In the genomic region with DNA sequence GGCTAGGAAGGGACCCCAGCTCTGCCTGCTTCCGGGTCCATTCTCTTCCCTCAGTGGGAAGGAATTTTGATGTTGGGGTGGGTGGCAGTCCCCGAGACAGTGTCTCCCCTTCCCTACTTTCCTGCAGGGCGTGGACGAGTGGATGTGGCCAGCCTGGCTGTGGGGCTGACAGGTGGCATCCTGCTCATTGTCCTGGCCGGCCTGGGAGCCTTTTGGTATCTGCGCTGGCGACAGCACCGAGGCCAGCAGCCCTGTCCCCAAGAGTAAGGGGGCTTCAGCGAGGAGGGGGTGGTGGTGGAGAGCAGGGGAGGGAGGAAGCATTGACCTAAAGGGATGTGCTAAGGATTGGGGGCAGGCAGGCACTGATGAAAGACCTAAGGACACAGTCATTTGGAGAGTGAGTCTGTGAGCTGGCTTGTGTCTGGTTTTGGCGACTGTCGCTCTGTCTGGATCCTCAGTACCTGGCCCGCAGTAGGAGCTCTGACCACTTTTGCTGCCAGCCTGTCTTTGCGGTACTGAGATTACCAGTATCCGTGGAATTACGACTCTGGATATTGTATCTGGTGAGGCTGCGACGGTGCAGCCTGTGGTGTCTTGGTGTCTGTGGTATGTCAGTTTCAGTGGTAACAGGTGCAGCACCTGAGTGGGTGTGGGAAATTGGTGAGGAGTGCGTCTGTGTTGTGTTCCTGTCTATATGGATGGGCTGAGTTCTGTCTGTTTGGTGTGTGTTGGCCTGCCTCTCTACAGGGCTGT, we compare ENCODE assay signal across 2 cellular contexts.
TF ChIP-seq lines count a peak whose summit lies in the region.

No MANE protein-coding gene starts in this region.

TF ChIP-seq in HEK293, 187 proteins besides CTCF, POLR2A, EP300 and RAD21:
- TF ChIP-seq ZFHX2 (tag by site-specific recombination; conservative IDR thresholded peaks at IDR 0.05) (0 out of 2 replicates have a peak, but pooled peaks have one; percentile 5), SCRT1 (tag by site-specific recombination; IDR thresholded peaks at IDR 0.05; ENCODE audit: borderline replicate concordance) (peak; percentile 58; the same call in 1 of the 2 replicates), YY1 (tag by site-specific recombination; IDR thresholded peaks at IDR 0.05) (no peak), GLIS1 (tag by site-specific recombination; IDR thresholded peaks at IDR 0.05) (no peak)
- TF ChIP-seq, protein P1, sequence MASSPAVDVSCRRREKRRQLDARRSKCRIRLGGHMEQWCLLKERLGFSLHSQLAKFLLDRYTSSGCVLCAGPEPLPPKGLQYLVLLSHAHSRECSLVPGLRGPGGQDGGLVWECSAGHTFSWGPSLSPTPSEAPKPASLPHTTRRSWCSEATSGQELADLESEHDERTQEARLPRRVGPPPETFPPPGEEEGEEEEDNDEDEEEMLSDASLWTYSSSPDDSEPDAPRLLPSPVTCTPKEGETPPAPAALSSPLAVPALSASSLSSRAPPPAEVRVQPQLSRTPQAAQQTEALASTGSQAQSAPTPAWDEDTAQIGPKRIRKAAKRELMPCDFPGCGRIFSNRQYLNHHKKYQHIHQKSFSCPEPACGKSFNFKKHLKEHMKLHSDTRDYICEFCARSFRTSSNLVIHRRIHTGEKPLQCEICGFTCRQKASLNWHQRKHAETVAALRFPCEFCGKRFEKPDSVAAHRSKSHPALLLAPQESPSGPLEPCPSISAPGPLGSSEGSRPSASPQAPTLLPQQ (tag by site-specific recombination; IDR thresholded peaks at IDR 0.05): no peak

TF ChIP-seq in GM12878, 131 proteins besides CTCF, POLR2A, EP300 and RAD21 (continues in another document):
- TF ChIP-seq, protein P2, sequence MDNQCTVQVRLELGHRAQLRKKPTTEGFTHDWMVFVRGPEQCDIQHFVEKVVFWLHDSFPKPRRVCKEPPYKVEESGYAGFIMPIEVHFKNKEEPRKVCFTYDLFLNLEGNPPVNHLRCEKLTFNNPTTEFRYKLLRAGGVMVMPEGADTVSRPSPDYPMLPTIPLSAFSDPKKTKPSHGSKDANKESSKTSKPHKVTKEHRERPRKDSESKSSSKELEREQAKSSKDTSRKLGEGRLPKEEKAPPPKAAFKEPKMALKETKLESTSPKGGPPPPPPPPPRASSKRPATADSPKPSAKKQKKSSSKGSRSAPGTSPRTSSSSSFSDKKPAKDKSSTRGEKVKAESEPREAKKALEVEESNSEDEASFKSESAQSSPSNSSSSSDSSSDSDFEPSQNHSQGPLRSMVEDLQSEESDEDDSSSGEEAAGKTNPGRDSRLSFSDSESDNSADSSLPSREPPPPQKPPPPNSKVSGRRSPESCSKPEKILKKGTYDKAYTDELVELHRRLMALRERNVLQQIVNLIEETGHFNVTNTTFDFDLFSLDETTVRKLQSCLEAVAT (IDR thresholded peaks at IDR 0.05): peak; percentile 67; the same call in 1 of the 2 replicates
- no peak for TF ChIP-seq MYB (IDR thresholded peaks at IDR 0.05; ENCODE audit: borderline replicate concordance, low read depth, low read length)
- TF ChIP-seq, protein P3, sequence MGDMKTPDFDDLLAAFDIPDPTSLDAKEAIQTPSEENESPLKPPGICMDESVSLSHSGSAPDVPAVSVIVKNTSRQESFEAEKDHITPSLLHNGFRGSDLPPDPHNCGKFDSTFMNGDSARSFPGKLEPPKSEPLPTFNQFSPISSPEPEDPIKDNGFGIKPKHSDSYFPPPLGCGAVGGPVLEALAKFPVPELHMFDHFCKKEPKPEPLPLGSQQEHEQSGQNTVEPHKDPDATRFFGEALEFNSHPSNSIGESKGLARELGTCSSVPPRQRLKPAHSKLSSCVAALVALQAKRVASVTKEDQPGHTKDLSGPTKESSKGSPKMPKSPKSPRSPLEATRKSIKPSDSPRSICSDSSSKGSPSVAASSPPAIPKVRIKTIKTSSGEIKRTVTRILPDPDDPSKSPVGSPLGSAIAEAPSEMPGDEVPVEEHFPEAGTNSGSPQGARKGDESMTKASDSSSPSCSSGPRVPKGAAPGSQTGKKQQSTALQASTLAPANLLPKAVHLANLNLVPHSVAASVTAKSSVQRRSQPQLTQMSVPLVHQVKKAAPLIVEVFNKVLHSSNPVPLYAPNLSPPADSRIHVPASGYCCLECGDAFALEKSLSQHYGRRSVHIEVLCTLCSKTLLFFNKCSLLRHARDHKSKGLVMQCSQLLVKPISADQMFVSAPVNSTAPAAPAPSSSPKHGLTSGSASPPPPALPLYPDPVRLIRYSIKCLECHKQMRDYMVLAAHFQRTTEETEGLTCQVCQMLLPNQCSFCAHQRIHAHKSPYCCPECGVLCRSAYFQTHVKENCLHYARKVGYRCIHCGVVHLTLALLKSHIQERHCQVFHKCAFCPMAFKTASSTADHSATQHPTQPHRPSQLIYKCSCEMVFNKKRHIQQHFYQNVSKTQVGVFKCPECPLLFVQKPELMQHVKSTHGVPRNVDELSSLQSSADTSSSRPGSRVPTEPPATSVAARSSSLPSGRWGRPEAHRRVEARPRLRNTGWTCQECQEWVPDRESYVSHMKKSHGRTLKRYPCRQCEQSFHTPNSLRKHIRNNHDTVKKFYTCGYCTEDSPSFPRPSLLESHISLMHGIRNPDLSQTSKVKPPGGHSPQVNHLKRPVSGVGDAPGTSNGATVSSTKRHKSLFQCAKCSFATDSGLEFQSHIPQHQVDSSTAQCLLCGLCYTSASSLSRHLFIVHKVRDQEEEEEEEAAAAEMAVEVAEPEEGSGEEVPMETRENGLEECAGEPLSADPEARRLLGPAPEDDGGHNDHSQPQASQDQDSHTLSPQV (IDR thresholded peaks at IDR 0.05): no peak
- no peak for TF ChIP-seq FOXM1 (IDR thresholded peaks at IDR 0.05; ENCODE audit: low read depth, low read length)
- no peak for TF ChIP-seq FOS (IDR thresholded peaks at IDR 0.05; ENCODE audit: borderline replicate concordance, extremely low read depth, insufficient read length)
- no peak for TF ChIP-seq MYC (IDR thresholded peaks at IDR 0.05; ENCODE audit: insufficient read depth, insufficient read length, insufficient replicate concordance, low read length, severe bottlenecking)
- peak; percentile 60 to 65; a peak in 3 of 4 replicates for TF ChIP-seq IKZF2 (IDR thresholded peaks at IDR 0.05)
- no peak for TF ChIP-seq HDGF (IDR thresholded peaks at IDR 0.05)
- no peak for TF ChIP-seq RELA (IDR thresholded peaks at IDR 0.05; ENCODE audit: borderline replicate concordance, partially characterized antibody)
- no peak for TF ChIP-seq SRF (IDR thresholded peaks at IDR 0.05; ENCODE audit: low read depth in 2 of 2, low read length in 2 of 2)
- no peak for TF ChIP-seq BRCA1 (IDR thresholded peaks at IDR 0.05; ENCODE audit: low read depth, low read length)
- TF ChIP-seq TCF12 (IDR thresholded peaks at IDR 0.05; ENCODE audit: low read depth, low read length): peak; percentile 95
- no peak for TF ChIP-seq YY1 (IDR thresholded peaks at IDR 0.05; ENCODE audit: low read depth, low read length)
- TF ChIP-seq BCL11A (IDR thresholded peaks at IDR 0.05; ENCODE audit: low read depth, low read length): 0 out of 2 replicates have a peak, but pooled peaks have one; percentile 41
- TF ChIP-seq RBBP5 (conservative IDR thresholded peaks at IDR 0.05): no peak
- TF ChIP-seq ZNF217 (IDR thresholded peaks at IDR 0.05): no peak
- no peak for TF ChIP-seq HDAC2 (IDR thresholded peaks at IDR 0.05)
- 0 out of 2 replicates have a peak, but pooled peaks have one; percentile 30 for TF ChIP-seq PAX5 (IDR thresholded peaks at IDR 0.05; ENCODE audit: borderline replicate concordance, low read depth, low read length)
- no peak for TF ChIP-seq SIX5 (IDR thresholded peaks at IDR 0.05; ENCODE audit: low read depth, low read length, severe bottlenecking)
- TF ChIP-seq CHD2 (IDR thresholded peaks at IDR 0.05; ENCODE audit: borderline replicate concordance, low read depth, low read length): no peak
- TF ChIP-seq, protein P4, sequence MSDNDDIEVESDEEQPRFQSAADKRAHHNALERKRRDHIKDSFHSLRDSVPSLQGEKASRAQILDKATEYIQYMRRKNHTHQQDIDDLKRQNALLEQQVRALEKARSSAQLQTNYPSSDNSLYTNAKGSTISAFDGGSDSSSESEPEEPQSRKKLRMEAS (IDR thresholded peaks at IDR 0.05; ENCODE audit: low read depth, low read length): no peak
- TF ChIP-seq, protein P5, sequence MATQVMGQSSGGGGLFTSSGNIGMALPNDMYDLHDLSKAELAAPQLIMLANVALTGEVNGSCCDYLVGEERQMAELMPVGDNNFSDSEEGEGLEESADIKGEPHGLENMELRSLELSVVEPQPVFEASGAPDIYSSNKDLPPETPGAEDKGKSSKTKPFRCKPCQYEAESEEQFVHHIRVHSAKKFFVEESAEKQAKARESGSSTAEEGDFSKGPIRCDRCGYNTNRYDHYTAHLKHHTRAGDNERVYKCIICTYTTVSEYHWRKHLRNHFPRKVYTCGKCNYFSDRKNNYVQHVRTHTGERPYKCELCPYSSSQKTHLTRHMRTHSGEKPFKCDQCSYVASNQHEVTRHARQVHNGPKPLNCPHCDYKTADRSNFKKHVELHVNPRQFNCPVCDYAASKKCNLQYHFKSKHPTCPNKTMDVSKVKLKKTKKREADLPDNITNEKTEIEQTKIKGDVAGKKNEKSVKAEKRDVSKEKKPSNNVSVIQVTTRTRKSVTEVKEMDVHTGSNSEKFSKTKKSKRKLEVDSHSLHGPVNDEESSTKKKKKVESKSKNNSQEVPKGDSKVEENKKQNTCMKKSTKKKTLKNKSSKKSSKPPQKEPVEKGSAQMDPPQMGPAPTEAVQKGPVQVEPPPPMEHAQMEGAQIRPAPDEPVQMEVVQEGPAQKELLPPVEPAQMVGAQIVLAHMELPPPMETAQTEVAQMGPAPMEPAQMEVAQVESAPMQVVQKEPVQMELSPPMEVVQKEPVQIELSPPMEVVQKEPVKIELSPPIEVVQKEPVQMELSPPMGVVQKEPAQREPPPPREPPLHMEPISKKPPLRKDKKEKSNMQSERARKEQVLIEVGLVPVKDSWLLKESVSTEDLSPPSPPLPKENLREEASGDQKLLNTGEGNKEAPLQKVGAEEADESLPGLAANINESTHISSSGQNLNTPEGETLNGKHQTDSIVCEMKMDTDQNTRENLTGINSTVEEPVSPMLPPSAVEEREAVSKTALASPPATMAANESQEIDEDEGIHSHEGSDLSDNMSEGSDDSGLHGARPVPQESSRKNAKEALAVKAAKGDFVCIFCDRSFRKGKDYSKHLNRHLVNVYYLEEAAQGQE (IDR thresholded peaks at IDR 0.05; ENCODE audit: low read depth, low read length): no peak
- TF ChIP-seq POLR2AphosphoS2 (IDR thresholded peaks at IDR 0.05; ENCODE audit: low read depth, low read length): no peak
- TF ChIP-seq CREM (IDR thresholded peaks at IDR 0.05; ENCODE audit: low read depth): peak; percentile 20; the same call in 1 of the 2 replicates
- TF ChIP-seq, protein P6, sequence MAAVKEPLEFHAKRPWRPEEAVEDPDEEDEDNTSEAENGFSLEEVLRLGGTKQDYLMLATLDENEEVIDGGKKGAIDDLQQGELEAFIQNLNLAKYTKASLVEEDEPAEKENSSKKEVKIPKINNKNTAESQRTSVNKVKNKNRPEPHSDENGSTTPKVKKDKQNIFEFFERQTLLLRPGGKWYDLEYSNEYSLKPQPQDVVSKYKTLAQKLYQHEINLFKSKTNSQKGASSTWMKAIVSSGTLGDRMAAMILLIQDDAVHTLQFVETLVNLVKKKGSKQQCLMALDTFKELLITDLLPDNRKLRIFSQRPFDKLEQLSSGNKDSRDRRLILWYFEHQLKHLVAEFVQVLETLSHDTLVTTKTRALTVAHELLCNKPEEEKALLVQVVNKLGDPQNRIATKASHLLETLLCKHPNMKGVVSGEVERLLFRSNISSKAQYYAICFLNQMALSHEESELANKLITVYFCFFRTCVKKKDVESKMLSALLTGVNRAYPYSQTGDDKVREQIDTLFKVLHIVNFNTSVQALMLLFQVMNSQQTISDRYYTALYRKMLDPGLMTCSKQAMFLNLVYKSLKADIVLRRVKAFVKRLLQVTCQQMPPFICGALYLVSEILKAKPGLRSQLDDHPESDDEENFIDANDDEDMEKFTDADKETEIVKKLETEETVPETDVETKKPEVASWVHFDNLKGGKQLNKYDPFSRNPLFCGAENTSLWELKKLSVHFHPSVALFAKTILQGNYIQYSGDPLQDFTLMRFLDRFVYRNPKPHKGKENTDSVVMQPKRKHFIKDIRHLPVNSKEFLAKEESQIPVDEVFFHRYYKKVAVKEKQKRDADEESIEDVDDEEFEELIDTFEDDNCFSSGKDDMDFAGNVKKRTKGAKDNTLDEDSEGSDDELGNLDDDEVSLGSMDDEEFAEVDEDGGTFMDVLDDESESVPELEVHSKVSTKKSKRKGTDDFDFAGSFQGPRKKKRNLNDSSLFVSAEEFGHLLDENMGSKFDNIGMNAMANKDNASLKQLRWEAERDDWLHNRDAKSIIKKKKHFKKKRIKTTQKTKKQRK (IDR thresholded peaks at IDR 0.05; ENCODE audit: low read depth, low read length): no peak
- TF ChIP-seq IRF4 (IDR thresholded peaks at IDR 0.05; ENCODE audit: low read depth, low read length): peak; percentile 82
- no peak for TF ChIP-seq TARDBP (IDR thresholded peaks at IDR 0.05; ENCODE audit: borderline replicate concordance)
- no peak; the same call in 1 of the 2 replicates for TF ChIP-seq EED (IDR thresholded peaks at IDR 0.05; ENCODE audit: low read depth)
- TF ChIP-seq MEF2A (IDR thresholded peaks at IDR 0.05; ENCODE audit: insufficient read depth, low read depth, low read length): 0 out of 2 replicates have a peak, but pooled peaks have one; percentile 17
- TF ChIP-seq, protein P7, sequence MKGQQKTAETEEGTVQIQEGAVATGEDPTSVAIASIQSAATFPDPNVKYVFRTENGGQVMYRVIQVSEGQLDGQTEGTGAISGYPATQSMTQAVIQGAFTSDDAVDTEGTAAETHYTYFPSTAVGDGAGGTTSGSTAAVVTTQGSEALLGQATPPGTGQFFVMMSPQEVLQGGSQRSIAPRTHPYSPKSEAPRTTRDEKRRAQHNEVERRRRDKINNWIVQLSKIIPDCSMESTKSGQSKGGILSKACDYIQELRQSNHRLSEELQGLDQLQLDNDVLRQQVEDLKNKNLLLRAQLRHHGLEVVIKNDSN (IDR thresholded peaks at IDR 0.05; ENCODE audit: borderline replicate concordance, extremely low read length, insufficient read depth, low read depth, low read length): no peak
- TF ChIP-seq BHLHE40 (IDR thresholded peaks at IDR 0.05; ENCODE audit: borderline replicate concordance in 1 of 2, low read depth in 2 of 2, low read length in 1 of 2): peak in 1 of 2 experiments; percentile 19; a peak in 1 of 4 replicates
- TF ChIP-seq JUNB (IDR thresholded peaks at IDR 0.05): peak; percentile 27; the same call in 1 of the 2 replicates
- TF ChIP-seq, protein P8, sequence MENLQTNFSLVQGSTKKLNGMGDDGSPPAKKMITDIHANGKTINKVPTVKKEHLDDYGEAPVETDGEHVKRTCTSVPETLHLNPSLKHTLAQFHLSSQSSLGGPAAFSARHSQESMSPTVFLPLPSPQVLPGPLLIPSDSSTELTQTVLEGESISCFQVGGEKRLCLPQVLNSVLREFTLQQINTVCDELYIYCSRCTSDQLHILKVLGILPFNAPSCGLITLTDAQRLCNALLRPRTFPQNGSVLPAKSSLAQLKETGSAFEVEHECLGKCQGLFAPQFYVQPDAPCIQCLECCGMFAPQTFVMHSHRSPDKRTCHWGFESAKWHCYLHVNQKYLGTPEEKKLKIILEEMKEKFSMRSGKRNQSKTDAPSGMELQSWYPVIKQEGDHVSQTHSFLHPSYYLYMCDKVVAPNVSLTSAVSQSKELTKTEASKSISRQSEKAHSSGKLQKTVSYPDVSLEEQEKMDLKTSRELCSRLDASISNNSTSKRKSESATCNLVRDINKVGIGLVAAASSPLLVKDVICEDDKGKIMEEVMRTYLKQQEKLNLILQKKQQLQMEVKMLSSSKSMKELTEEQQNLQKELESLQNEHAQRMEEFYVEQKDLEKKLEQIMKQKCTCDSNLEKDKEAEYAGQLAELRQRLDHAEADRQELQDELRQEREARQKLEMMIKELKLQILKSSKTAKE (IDR thresholded peaks at IDR 0.05; ENCODE audit: low read depth, poor library complexity, severe bottlenecking): no peak
- TF ChIP-seq ZNF384 (IDR thresholded peaks at IDR 0.05; ENCODE audit: borderline replicate concordance, low read depth, low read length): peak; percentile 39; the same call in 1 of the 2 replicates
- no peak for TF ChIP-seq TAF1 (IDR thresholded peaks at IDR 0.05; ENCODE audit: borderline replicate concordance, low read depth, low read length)
- no peak for TF ChIP-seq ZNF622 (IDR thresholded peaks at IDR 0.05)
- peak; percentile 82; the same call in 1 of the 2 replicates for TF ChIP-seq TCF3 (IDR thresholded peaks at IDR 0.05; ENCODE audit: borderline replicate concordance, insufficient read depth, low read depth, low read length)
